Comparison of ENCODE assay signal across 1 cellular context in genomic region chr10:12513775-12514663, GRCh38.
A peak's percentile ranks its signal among the peaks of the same experiment; 100 is the strongest.
TF ChIP-seq lines count a peak whose summit lies in the region.

No MANE protein-coding gene starts in this region.

TF ChIP-seq in HEK293, 187 proteins besides CTCF, POLR2A, EP300 and RAD21 (continued from another document and continues in another):
- no peak for TF ChIP-seq PRDM2 (tag by site-specific recombination; IDR thresholded peaks at IDR 0.05; ENCODE audit: borderline replicate concordance)
- TF ChIP-seq GLIS1 (tag by site-specific recombination; IDR thresholded peaks at IDR 0.05), result peak; percentile 90
- no peak for TF ChIP-seq KLF10 (tag by site-specific recombination; IDR thresholded peaks at IDR 0.05)
- TF ChIP-seq ZNF416 (tag by site-specific recombination; IDR thresholded peaks at IDR 0.05), result no peak
- TF ChIP-seq, protein P1, sequence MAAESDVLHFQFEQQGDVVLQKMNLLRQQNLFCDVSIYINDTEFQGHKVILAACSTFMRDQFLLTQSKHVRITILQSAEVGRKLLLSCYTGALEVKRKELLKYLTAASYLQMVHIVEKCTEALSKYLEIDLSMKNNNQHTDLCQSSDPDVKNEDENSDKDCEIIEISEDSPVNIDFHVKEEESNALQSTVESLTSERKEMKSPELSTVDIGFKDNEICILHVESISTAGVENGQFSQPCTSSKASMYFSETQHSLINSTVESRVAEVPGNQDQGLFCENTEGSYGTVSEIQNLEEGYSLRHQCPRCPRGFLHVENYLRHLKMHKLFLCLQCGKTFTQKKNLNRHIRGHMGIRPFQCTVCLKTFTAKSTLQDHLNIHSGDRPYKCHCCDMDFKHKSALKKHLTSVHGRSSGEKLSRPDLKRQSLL (tag by site-specific recombination; IDR thresholded peaks at IDR 0.05), result no peak
- TF ChIP-seq ZNF639 (tag by site-specific recombination; IDR thresholded peaks at IDR 0.05), result no peak
- no peak for TF ChIP-seq ZBTB8A (tag by site-specific recombination; IDR thresholded peaks at IDR 0.05)
- TF ChIP-seq ZXDB (tag by site-specific recombination; IDR thresholded peaks at IDR 0.05), result no peak
- TF ChIP-seq MZF1 (tag by site-specific recombination; IDR thresholded peaks at IDR 0.05; ENCODE audit: borderline replicate concordance), result no peak
- TF ChIP-seq ZNF658 (tag by site-specific recombination; IDR thresholded peaks at IDR 0.05), result no peak
- TF ChIP-seq ZNF561 (tag by site-specific recombination; IDR thresholded peaks at IDR 0.05; ENCODE audit: borderline replicate concordance), result no peak
- TF ChIP-seq ZNF707 (tag by site-specific recombination; IDR thresholded peaks at IDR 0.05), result no peak
- peak; percentile 90 for TF ChIP-seq ATF2 (tag by site-specific recombination; IDR thresholded peaks at IDR 0.05; ENCODE audit: low read depth)
- TF ChIP-seq KLF17 (tag by site-specific recombination; IDR thresholded peaks at IDR 0.05), result no peak
- TF ChIP-seq ZNF23 (tag by site-specific recombination; IDR thresholded peaks at IDR 0.05; ENCODE audit: borderline replicate concordance), result no peak
- TF ChIP-seq ZNF202 (tag by site-specific recombination; IDR thresholded peaks at IDR 0.05; ENCODE audit: borderline replicate concordance), result no peak
- TF ChIP-seq ZNF302 (tag by site-specific recombination; IDR thresholded peaks at IDR 0.05; ENCODE audit: low read depth), result no peak
- no peak for TF ChIP-seq GLI4 (tag by site-specific recombination; IDR thresholded peaks at IDR 0.05)
- TF ChIP-seq, protein P2, sequence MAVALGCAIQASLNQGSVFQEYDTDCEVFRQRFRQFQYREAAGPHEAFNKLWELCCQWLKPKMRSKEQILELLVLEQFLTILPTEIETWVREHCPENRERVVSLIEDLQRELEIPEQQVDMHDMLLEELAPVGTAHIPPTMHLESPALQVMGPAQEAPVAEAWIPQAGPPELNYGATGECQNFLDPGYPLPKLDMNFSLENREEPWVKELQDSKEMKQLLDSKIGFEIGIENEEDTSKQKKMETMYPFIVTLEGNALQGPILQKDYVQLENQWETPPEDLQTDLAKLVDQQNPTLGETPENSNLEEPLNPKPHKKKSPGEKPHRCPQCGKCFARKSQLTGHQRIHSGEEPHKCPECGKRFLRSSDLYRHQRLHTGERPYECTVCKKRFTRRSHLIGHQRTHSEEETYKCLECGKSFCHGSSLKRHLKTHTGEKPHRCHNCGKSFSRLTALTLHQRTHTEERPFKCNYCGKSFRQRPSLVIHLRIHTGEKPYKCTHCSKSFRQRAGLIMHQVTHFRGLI (tag by site-specific recombination; IDR thresholded peaks at IDR 0.05), result no peak
- no peak for TF ChIP-seq ZNF76 (tag by site-specific recombination; IDR thresholded peaks at IDR 0.05; ENCODE audit: borderline replicate concordance, low read depth)
- TF ChIP-seq HOXA7 (CRISPR knock-in tag; IDR thresholded peaks at IDR 0.05; ENCODE audit: borderline replicate concordance), result no peak
- TF ChIP-seq ELK4 (IDR thresholded peaks at IDR 0.05; ENCODE audit: borderline replicate concordance, low read depth, low read length), result no peak
- TF ChIP-seq ZNF175 (tag by site-specific recombination; IDR thresholded peaks at IDR 0.05), result no peak
- TF ChIP-seq ZBTB10 (tag by site-specific recombination; IDR thresholded peaks at IDR 0.05), result no peak
- TF ChIP-seq ZNF670 (tag by site-specific recombination; IDR thresholded peaks at IDR 0.05; ENCODE audit: low read depth), result no peak
- no peak for TF ChIP-seq ZBTB1 (tag by site-specific recombination; IDR thresholded peaks at IDR 0.05)
- no peak for TF ChIP-seq ZNF785 (tag by site-specific recombination; IDR thresholded peaks at IDR 0.05)
- TF ChIP-seq ZNF10 (tag by site-specific recombination; IDR thresholded peaks at IDR 0.05), result no peak; the same call in 1 of the 2 replicates
- no peak for TF ChIP-seq ZNF248 (tag by site-specific recombination; IDR thresholded peaks at IDR 0.05)
- TF ChIP-seq, protein P3, sequence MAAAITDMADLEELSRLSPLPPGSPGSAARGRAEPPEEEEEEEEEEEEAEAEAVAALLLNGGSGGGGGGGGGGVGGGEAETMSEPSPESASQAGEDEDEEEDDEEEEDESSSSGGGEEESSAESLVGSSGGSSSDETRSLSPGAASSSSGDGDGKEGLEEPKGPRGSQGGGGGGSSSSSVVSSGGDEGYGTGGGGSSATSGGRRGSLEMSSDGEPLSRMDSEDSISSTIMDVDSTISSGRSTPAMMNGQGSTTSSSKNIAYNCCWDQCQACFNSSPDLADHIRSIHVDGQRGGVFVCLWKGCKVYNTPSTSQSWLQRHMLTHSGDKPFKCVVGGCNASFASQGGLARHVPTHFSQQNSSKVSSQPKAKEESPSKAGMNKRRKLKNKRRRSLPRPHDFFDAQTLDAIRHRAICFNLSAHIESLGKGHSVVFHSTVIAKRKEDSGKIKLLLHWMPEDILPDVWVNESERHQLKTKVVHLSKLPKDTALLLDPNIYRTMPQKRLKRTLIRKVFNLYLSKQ (tag by site-specific recombination; IDR thresholded peaks at IDR 0.05; ENCODE audit: borderline replicate concordance), result no peak
- no peak for TF ChIP-seq ZNF488 (tag by site-specific recombination; IDR thresholded peaks at IDR 0.05)
- TF ChIP-seq ZNF324 (tag by site-specific recombination; IDR thresholded peaks at IDR 0.05), result 0 out of 2 replicates have a peak, but pooled peaks have one; percentile 33
- no peak for TF ChIP-seq KLF16 (tag by site-specific recombination; IDR thresholded peaks at IDR 0.05)
- TF ChIP-seq REPIN1 (tag by site-specific recombination; IDR thresholded peaks at IDR 0.05; ENCODE audit: low read depth), result no peak
- no peak for TF ChIP-seq OSR2 (tag by site-specific recombination; IDR thresholded peaks at IDR 0.05)
- no peak for TF ChIP-seq ZNF311 (tag by site-specific recombination; IDR thresholded peaks at IDR 0.05; ENCODE audit: borderline replicate concordance)
- no peak; the same call in 1 of the 2 replicates for TF ChIP-seq ZNF660 (tag by site-specific recombination; IDR thresholded peaks at IDR 0.05)
- no peak for TF ChIP-seq SP2 (tag by site-specific recombination; IDR thresholded peaks at IDR 0.05)
- TF ChIP-seq SCRT2 (tag by site-specific recombination; IDR thresholded peaks at IDR 0.05), result no peak
- no peak for TF ChIP-seq ZNF2 (tag by site-specific recombination; IDR thresholded peaks at IDR 0.05)
- no peak for TF ChIP-seq BCL11A (tag by site-specific recombination; IDR thresholded peaks at IDR 0.05; ENCODE audit: low read depth)
- no peak for TF ChIP-seq ZNF132 (tag by site-specific recombination; IDR thresholded peaks at IDR 0.05; ENCODE audit: borderline replicate concordance)
- TF ChIP-seq MEIS1 (CRISPR knock-in tag; IDR thresholded peaks at IDR 0.05; ENCODE audit: borderline replicate concordance), result no peak
- peak; percentile 79 for TF ChIP-seq ZNF600 (tag by site-specific recombination; IDR thresholded peaks at IDR 0.05)
- TF ChIP-seq ZFP41 (tag by site-specific recombination; IDR thresholded peaks at IDR 0.05; ENCODE audit: borderline replicate concordance), result no peak
- TF ChIP-seq ZNF843 (tag by site-specific recombination; IDR thresholded peaks at IDR 0.05), result no peak
